In genomic region chr1:230861970-230862595, GRCh38 we compare ENCODE assay signal across 17 cellular contexts. TPM values are rescaled to one million over a fixed set of nuclear protein-coding genes. Genes with fewer than 3 reads are reported as not detected.
A peak's percentile ranks its signal among the peaks of the same experiment; 100 is the strongest.
DNase-seq lines count a peak whose midpoint lies in the region; ATAC-seq and TF ChIP-seq lines count a peak whose summit lies in the region.
"Had no signal": no experiment of that assay in that cellular context is flagged by ENCODE, and none has a peak within 500 bp of the region (broad histone marks: within the 10 kb centered on the region; RNA-seq: fewer than 3 reads in every experiment).

No MANE protein-coding gene starts in this region.

- no peaks in the 10 kb centered on the region for H3K9me3 Mint-ChIP-seq in Calu3 (ENCODE audit: low read depth, unreplicated experiment)
- H3K9me3 Mint-ChIP-seq: activated T-helper 2 cell treated with anti-CD3 and anti-CD28 coated beads, Interferon-gamma antibody, Interleukin-2, Interleukin-4, amounts not matched to agents 10 μg/mL and 5 μg/mL and 100 μg/mL, durations not matched to agents 14 hours and 24 hours and 36 hours had no signal

- TF ChIP-seq CTCF in Calu3 (IDR thresholded peaks at IDR 0.05; ENCODE audit: unreplicated experiment) = no peak
- TF ChIP-seq CTCF in colonic mucosa (IDR thresholded peaks at IDR 0.05) = no peak

- no peaks in the 10 kb centered on the region for H3K27me3 Mint-ChIP-seq in Calu3 (ENCODE audit: unreplicated experiment)

- DNase-seq in amniotic epithelial cell (ENCODE audit: low read depth) = peak; percentile 80
- peak; percentile 82 for DNase-seq in fibroblast of gingiva (ENCODE audit: low read depth)
- no peak for DNase-seq in Calu3
- DNase-seq in colonic mucosa = no peak
- DNase-seq in cerebellum (ENCODE audit: low spot score) = no peak
- DNase-seq: anterior cingulate cortex; BE2C; DMS 273 treated with DMSO at 0.1 percent for 48 hours; effector CD8-positive, alpha-beta T cell; HCEC 1CT; islet precursor cell; Peyer's patch had no signal

- H3K4me1 Mint-ChIP-seq in Calu3 (ENCODE audit: low read depth, unreplicated experiment) = peaks cover 96% of the 10 kb centered on the region

- no peaks in the 10 kb centered on the region for H3K9me3 ChIP-seq in stomach smooth muscle (ENCODE audit: control insufficient read depth in 2 of 2, low read length in 2 of 2)
- no peaks in the 10 kb centered on the region for H3K9me3 ChIP-seq in colonic mucosa
- H3K9me3 ChIP-seq: BE2C, Peyer's patch had no signal

- intact Hi-C loops in Calu3 (cut with micrococcal nuclease; ENCODE audit: unreplicated experiment) = loop anchor here (5.0 kb wide), 1 partner anchor 55 kb away; no protein-coding TSS in a partner anchor
- intact Hi-C loops in colonic mucosa (cut with DNase I) = no loop called here

- no peaks in the 10 kb centered on the region for H3K27me3 ChIP-seq in layer of hippocampus (ENCODE audit: control insufficient read depth, insufficient read depth, low read length)
- H3K27me3 ChIP-seq in stomach smooth muscle (ENCODE audit: control insufficient read depth in 1 of 2, insufficient read depth in 2 of 2, low read length in 2 of 2) = no peaks in the 10 kb centered on the region
- no peaks in the 10 kb centered on the region for H3K27me3 ChIP-seq in colonic mucosa
- H3K27me3 ChIP-seq: BE2C, Peyer's patch had no signal

- no peak for ATAC-seq in GM21576 (IDR thresholded peaks at IDR 0.05; ENCODE audit: unreplicated experiment)

- BruUV-seq in Calu3 (replicated peaks; lab: Mats Ljungman, UMichigan) = no TSS peak

- H3K36me3 ChIP-seq in stomach smooth muscle (ENCODE audit: control insufficient read depth in 2 of 2, insufficient read depth in 2 of 2, low read length in 2 of 2) (no peaks in the 10 kb centered on the region), colonic mucosa (no peaks in the 10 kb centered on the region)
- H3K36me3 ChIP-seq: BE2C, Peyer's patch had no signal

- no peak overlapping the region for H3K9ac ChIP-seq in stomach smooth muscle (ENCODE audit: low read length in 2 of 2)
- no peak overlapping the region for H3K9ac ChIP-seq in colonic mucosa (ENCODE audit: low read depth in 2 of 2, low read length in 2 of 2)
- H3K9ac ChIP-seq: parathyroid adenoma had no signal

- no peak overlapping the region for H3K27ac Mint-ChIP-seq in Calu3 (ENCODE audit: unreplicated experiment)
- H3K27ac Mint-ChIP-seq: activated T-helper 2 cell treated with anti-CD3 and anti-CD28 coated beads, Interferon-gamma antibody, Interleukin-2, Interleukin-4, amounts not matched to agents 10 μg/mL and 5 μg/mL and 100 μg/mL, durations not matched to agents 14 hours and 24 hours and 36 hours had no signal

- peaks cover 28% of the 10 kb centered on the region for H3K36me3 Mint-ChIP-seq in Calu3 (ENCODE audit: insufficient read depth, unreplicated experiment)

- CTCF ChIA-PET in Calu3 (lab: Charles Lee) = no interaction called here

- H3K4me3 ChIP-seq in stomach smooth muscle (ENCODE audit: low read length in 2 of 2) (no peak overlapping the region), colonic mucosa (no peak overlapping the region)
- H3K4me3 ChIP-seq: Peyer's patch had no signal

- H3K27ac ChIP-seq in layer of hippocampus (ENCODE audit: low read depth, low read length) = peak overlapping the region; percentile 32
- H3K27ac ChIP-seq in stomach smooth muscle (ENCODE audit: low read length) = peak overlapping the region; percentile 32
- H3K27ac ChIP-seq in colonic mucosa = no peak overlapping the region
- H3K27ac ChIP-seq: Peyer's patch had no signal

- no peak overlapping the region for H3K4me3 Mint-ChIP-seq in Calu3 (ENCODE audit: low read depth, unreplicated experiment)

- H3K4me1 ChIP-seq in stomach smooth muscle (ENCODE audit: control insufficient read depth, insufficient read depth, low read length) (peaks cover 81% of the 10 kb centered on the region), colonic mucosa (peaks cover 5% of the 10 kb centered on the region)

RNA-seq across cellular contexts. Expression of gene C1orf198, which starts 6.2 kb away (rescaled TPM):
- 77.2 and 80.4 TPM in 2 replicates for total RNA-seq in Calu3 (2022)
- total RNA-seq in colonic mucosa = 10 to 100 TPM; 19.1 to 24.6 TPM
- 18.4 TPM for total RNA-seq in cerebellum

Comparison
In these comparisons a context has a peak if more than half of its experiments do, and no peak if none do; other contexts are left out.
1. DNase-seq: peak in amniotic epithelial cell (single experiment) and fibroblast of gingiva (single experiment); none in Calu3 (single experiment), colonic mucosa (single experiment) and cerebellum (single experiment).